ENCODE assay signal across 11 cellular contexts in genomic region chr2:160432633-160433032, GRCh38.
DNase-seq lines count a peak whose midpoint lies in the region; ATAC-seq, FAIRE-seq and TF ChIP-seq lines count a peak whose summit lies in the region.
"Had no signal": no experiment of that assay in that cellular context is flagged by ENCODE, and none has a peak within 500 bp of the region (broad histone marks: within the 10 kb centered on the region; RNA-seq: fewer than 3 reads in every experiment).

No MANE protein-coding gene starts in this region.

- H3K36me3 Mint-ChIP-seq in astrocyte (ENCODE audit: low read depth, unreplicated experiment) = peaks cover 27% of the 10 kb centered on the region
- H3K36me3 Mint-ChIP-seq: stimulated activated memory B cell treated with anti-CD40 and anti-IgM and Interleukin-4, amounts not matched to agents 10 μg/mL and 1 μg/mL and 100 μg/mL, for 72 hours had no signal

- ATAC-seq in HG02981 (IDR thresholded peaks at IDR 0.05; ENCODE audit: unreplicated experiment) = no peak
- ATAC-seq: stimulated activated memory B cell treated with anti-CD40 and anti-IgM and Interleukin-4, amounts not matched to agents 10 μg/mL and 1 μg/mL and 100 μg/mL, for 72 hours had no signal

- H3K4me3 ChIP-seq in astrocyte (ENCODE audit: insufficient read depth, low read depth, low read length) = no peak overlapping the region
- H3K4me3 ChIP-seq: BLaER1 had no signal

- H3K9ac ChIP-seq in astrocyte (ENCODE audit: low read length) = no peak overlapping the region
- H3K9ac ChIP-seq: BLaER1 had no signal

- peaks cover 27% of the 10 kb centered on the region for H3K4me1 ChIP-seq in astrocyte (ENCODE audit: insufficient read depth, low read length)

- no peak overlapping the region for H3K4me3 Mint-ChIP-seq in astrocyte (ENCODE audit: unreplicated experiment)
- H3K4me3 Mint-ChIP-seq: stimulated activated memory B cell treated with anti-CD40 and anti-IgM and Interleukin-4, amounts not matched to agents 10 μg/mL and 1 μg/mL and 100 μg/mL, for 72 hours had no signal

- TF ChIP-seq CTCF in astrocyte (IDR thresholded peaks at IDR 0.05; ENCODE audit: insufficient read depth, low read depth, low read length) = no peak

- FAIRE-seq in astrocyte (lab: Jason Lieb, UNC) = peak; percentile 86
- FAIRE-seq: frontal cortex had no signal

- in situ Hi-C loops in ACHN (cut with HindIII; ENCODE audit: low pct_ligation_motif_present, low pct_unique_long_range_greater_than_20kb, low sequenced_read_pairs) = no loop called here

- H3K27ac ChIP-seq in astrocyte (ENCODE audit: low read depth, low read length) = peak overlapping the region; percentile 66
- H3K27ac ChIP-seq: BLaER1 had no signal

- peaks cover 17% of the 10 kb centered on the region for H4K20me1 ChIP-seq in astrocyte (ENCODE audit: insufficient read depth, low read length)
- H4K20me1 ChIP-seq: BLaER1 had no signal

- H3K9me3 Mint-ChIP-seq in astrocyte (ENCODE audit: unreplicated experiment) = peaks cover 6% of the 10 kb centered on the region
- H3K9me3 Mint-ChIP-seq: stimulated activated memory B cell treated with anti-CD40 and anti-IgM and Interleukin-4, amounts not matched to agents 10 μg/mL and 1 μg/mL and 100 μg/mL, for 72 hours had no signal

- H3K79me2 ChIP-seq in astrocyte (ENCODE audit: insufficient read depth, low read length) = peaks cover 48% of the 10 kb centered on the region

- no peak overlapping the region for H3K27ac Mint-ChIP-seq in astrocyte (ENCODE audit: unreplicated experiment)
- H3K27ac Mint-ChIP-seq: stimulated activated memory B cell treated with anti-CD40 and anti-IgM and Interleukin-4, amounts not matched to agents 10 μg/mL and 1 μg/mL and 100 μg/mL, for 72 hours had no signal

- no peaks in the 10 kb centered on the region for H3K27me3 ChIP-seq in astrocyte (ENCODE audit: insufficient read depth, low read length)
- H3K27me3 ChIP-seq: BLaER1 had no signal

- H3K4me1 Mint-ChIP-seq in astrocyte (ENCODE audit: low read depth, unreplicated experiment) = peaks cover 20% of the 10 kb centered on the region

- no peaks in the 10 kb centered on the region for H3K27me3 Mint-ChIP-seq in astrocyte (ENCODE audit: low read depth, unreplicated experiment)
- H3K27me3 Mint-ChIP-seq: stimulated activated memory B cell treated with anti-CD40 and anti-IgM and Interleukin-4, amounts not matched to agents 10 μg/mL and 1 μg/mL and 100 μg/mL, for 72 hours had no signal

- peak overlapping the region; percentile 57 for H3K4me2 ChIP-seq in astrocyte (ENCODE audit: low read length)
- H3K4me2 ChIP-seq: BLaER1 had no signal

- peak; percentile 64 for DNase-seq in ACHN
- DNase-seq in HS-5 (ENCODE audit: low read depth) = peak; percentile 95
- peak; percentile 79 for DNase-seq in astrocyte (ENCODE audit: low read depth)
- peak; percentile 96 for DNase-seq in kidney tubule cell (ENCODE audit: low spot score)
- no peak for DNase-seq in GF-D8 (lab: John Stamatoyannopoulos, UW)
- no peak for DNase-seq in NCI-H2227 (lab: John Stamatoyannopoulos, UW; ENCODE audit: unreplicated experiment)
- DNase-seq in NCI-H1436 (lab: John Stamatoyannopoulos, UW) = no peak

- no peaks in the 10 kb centered on the region for H3K36me3 ChIP-seq in astrocyte (ENCODE audit: insufficient read depth, low read length)
- H3K36me3 ChIP-seq: BLaER1 had no signal

- no peaks in the 10 kb centered on the region for H3K9me3 ChIP-seq in astrocyte (ENCODE audit: insufficient read depth, low read depth, low read length)

- H2AFZ ChIP-seq in astrocyte (ENCODE audit: low read depth, low read length) = no peak overlapping the region

Comparison
In these comparisons a context has a peak if more than half of its experiments do, and no peak if none do; other contexts are left out.
1. DNase-seq: peak in ACHN (single experiment), HS-5 (single experiment), astrocyte (single experiment) and kidney tubule cell (single experiment); none in GF-D8 (single experiment), NCI-H2227 (single experiment) and NCI-H1436 (single experiment).